31 cellular contexts compared by ENCODE assay signal in genomic region chr16:83199012-83199411, GRCh38.
"Had no signal": no experiment of that assay in that cellular context is flagged by ENCODE, and none has a peak within 500 bp of the region (broad histone marks: within the 10 kb centered on the region; RNA-seq: fewer than 3 reads in every experiment).

No MANE protein-coding gene starts in this region.

- H3K9me3 ChIP-seq: ascending aorta, breast epithelium, esophagus squamous epithelium, gastrocnemius medialis, heart right ventricle had no signal

- ATAC-seq: activated CD4-positive, alpha-beta T cell treated with anti-CD3 and anti-CD28 coated beads for 36 hours; activated naive CD4-positive, alpha-beta T cell treated with anti-CD3 and anti-CD28 coated beads, Interleukin-2, amount 50 U/mL, for 72 hours; activated T-cell treated with anti-CD3 and anti-CD28 coated beads, Interleukin-2, amount 50 U/mL, for 72 hours; effector memory CD8-positive, alpha-beta T cell; foreskin keratinocyte; gastrocnemius medialis; heart right ventricle; T-helper 17 cell had no signal

- H3K4me3 Mint-ChIP-seq: activated CD4-positive, alpha-beta memory T cell treated with anti-CD3 and anti-CD28 coated beads, Interleukin-2, amount 10 ng/mL, durations not matched to agents 7 days and 5 days; activated CD4-positive, alpha-beta T cell treated with anti-CD3 and anti-CD28 coated beads for 36 hours; activated CD4-positive, alpha-beta T cell treated with anti-CD3 and anti-CD28 coated beads, Interleukin-2, amount 10 ng/mL, durations not matched to agents 24 days and 14 days; activated naive CD4-positive, alpha-beta T cell treated with anti-CD3 and anti-CD28 coated beads, Interleukin-2, amount 10 ng/mL, durations not matched to agents 7 days and 5 days; activated naive CD8-positive, alpha-beta T cell treated with anti-CD3 and anti-CD28 coated beads, Interleukin-2, amount 10 ng/mL, durations not matched to agents 7 days and 5 days; activated T-cell treated with anti-CD3 and anti-CD28 coated beads, Interleukin-2, amount 50 U/mL, for 24 hours; activated T-cell treated with anti-CD3 and anti-CD28 coated beads, Interleukin-2, amount 50 U/mL, for 72 hours; brain; central memory CD8-positive, alpha-beta T cell; effector memory CD8-positive, alpha-beta T cell; T-helper 17 cell; T-helper 2 cell treated with Interferon-gamma antibody and Interleukin-4, amounts not matched to agents 5 μg/mL and 100 μg/mL, for 36 hours had no signal

- DNase-seq: activated CD4-positive, alpha-beta memory T cell treated with anti-CD3 and anti-CD28 coated beads, Interleukin-2, amount 10 ng/mL, durations not matched to agents 7 days and 5 days; activated CD4-positive, alpha-beta T cell treated with anti-CD3 and anti-CD28 coated beads for 36 hours; activated CD4-positive, alpha-beta T cell treated with anti-CD3 and anti-CD28 coated beads, Interleukin-2, amount 10 ng/mL, durations not matched to agents 24 days and 14 days; activated CD4-positive, CD25-positive, alpha-beta regulatory T cell; activated CD4-positive, CD25-positive, alpha-beta regulatory T cell treated with anti-CD3 and anti-CD28 coated beads, Interleukin-2, amount 50 U/mL, for 72 hours; activated CD8-positive, alpha-beta memory T cell treated with anti-CD3 and anti-CD28 coated beads, Interleukin-2, amount 50 U/mL, for 48 hours; activated gamma-delta T cell; activated naive CD4-positive, alpha-beta T cell; activated naive CD4-positive, alpha-beta T cell treated with anti-CD3 and anti-CD28 coated beads, Interleukin-2, amount 10 ng/mL, durations not matched to agents 7 days and 5 days; activated naive CD8-positive, alpha-beta T cell treated with anti-CD3 and anti-CD28 coated beads, Interleukin-2, amount 10 ng/mL, durations not matched to agents 7 days and 5 days; activated T-cell treated with anti-CD3 and anti-CD28 coated beads for 4 hours; activated T-cell treated with anti-CD3 and anti-CD28 coated beads, Interleukin-2, amount 50 U/mL, for 24 hours; activated T-cell treated with anti-CD3 and anti-CD28 coated beads, Interleukin-2, amount 50 U/mL, for 72 hours; cortex of kidney; dermis blood vessel endothelial cell; effector CD4-positive, alpha-beta T cell; effector memory CD8-positive, alpha-beta T cell; esophagus squamous epithelium; foreskin keratinocyte; gastrocnemius medialis; heart right ventricle; T-helper 1 cell; T-helper 17 cell; T1000 had no signal

- H3K9me3 Mint-ChIP-seq: activated CD4-positive, alpha-beta T cell treated with anti-CD3 and anti-CD28 coated beads, Interleukin-2, amount 10 ng/mL, durations not matched to agents 24 days and 14 days; brain; central memory CD8-positive, alpha-beta T cell; effector memory CD8-positive, alpha-beta T cell; T-helper 2 cell treated with Interferon-gamma antibody and Interleukin-4, amounts not matched to agents 5 μg/mL and 100 μg/mL, for 36 hours had no signal

- H3K4me1 ChIP-seq: ascending aorta, breast epithelium, esophagus squamous epithelium, foreskin keratinocyte, gastrocnemius medialis, heart right ventricle had no signal

- H3K4me1 Mint-ChIP-seq: activated CD4-positive, alpha-beta memory T cell treated with anti-CD3 and anti-CD28 coated beads, Interleukin-2, amount 10 ng/mL, durations not matched to agents 7 days and 5 days; activated CD4-positive, alpha-beta T cell treated with anti-CD3 and anti-CD28 coated beads for 36 hours; activated CD4-positive, alpha-beta T cell treated with anti-CD3 and anti-CD28 coated beads, Interleukin-2, amount 10 ng/mL, durations not matched to agents 24 days and 14 days; activated naive CD4-positive, alpha-beta T cell treated with anti-CD3 and anti-CD28 coated beads, Interleukin-2, amount 10 ng/mL, durations not matched to agents 7 days and 5 days; activated naive CD8-positive, alpha-beta T cell treated with anti-CD3 and anti-CD28 coated beads, Interleukin-2, amount 10 ng/mL, durations not matched to agents 7 days and 5 days; central memory CD8-positive, alpha-beta T cell; T-helper 17 cell had no signal

- H3K4me3 ChIP-seq: ascending aorta, breast epithelium, esophagus squamous epithelium, gastrocnemius medialis, heart right ventricle had no signal

- H3K27ac ChIP-seq: ascending aorta, breast epithelium, epithelial cell of prostate, esophagus squamous epithelium, foreskin keratinocyte, gastrocnemius medialis, heart right ventricle had no signal

- H3K36me3 Mint-ChIP-seq: activated naive CD4-positive, alpha-beta T cell treated with anti-CD3 and anti-CD28 coated beads, Interleukin-2, amount 10 ng/mL, durations not matched to agents 7 days and 5 days; activated naive CD4-positive, alpha-beta T cell treated with anti-CD3 and anti-CD28 coated beads, Interleukin-2, amount 50 U/mL, for 72 hours; activated naive CD8-positive, alpha-beta T cell treated with anti-CD3 and anti-CD28 coated beads, Interleukin-2, amount 10 ng/mL, durations not matched to agents 7 days and 5 days; brain had no signal

- H3K27ac Mint-ChIP-seq: activated CD4-positive, alpha-beta memory T cell treated with anti-CD3 and anti-CD28 coated beads, Interleukin-2, amount 10 ng/mL, durations not matched to agents 7 days and 5 days; activated CD4-positive, alpha-beta T cell treated with anti-CD3 and anti-CD28 coated beads for 36 hours; activated CD4-positive, alpha-beta T cell treated with anti-CD3 and anti-CD28 coated beads, Interleukin-2, amount 10 ng/mL, durations not matched to agents 24 days and 14 days; activated naive CD4-positive, alpha-beta T cell treated with anti-CD3 and anti-CD28 coated beads, Interleukin-2, amount 10 ng/mL, durations not matched to agents 7 days and 5 days; activated naive CD4-positive, alpha-beta T cell treated with anti-CD3 and anti-CD28 coated beads, Interleukin-2, amount 50 U/mL, for 72 hours; activated naive CD8-positive, alpha-beta T cell treated with anti-CD3 and anti-CD28 coated beads, Interleukin-2, amount 10 ng/mL, durations not matched to agents 7 days and 5 days; activated T-cell treated with anti-CD3 and anti-CD28 coated beads, Interleukin-2, amount 50 U/mL, for 24 hours; activated T-cell treated with anti-CD3 and anti-CD28 coated beads, Interleukin-2, amount 50 U/mL, for 72 hours; brain; effector memory CD8-positive, alpha-beta T cell; T-helper 17 cell; T-helper 2 cell treated with Interferon-gamma antibody and Interleukin-4, amounts not matched to agents 5 μg/mL and 100 μg/mL, for 36 hours had no signal

- H3K27me3 ChIP-seq: ascending aorta, breast epithelium, esophagus squamous epithelium, foreskin keratinocyte, gastrocnemius medialis, heart right ventricle had no signal

- H3K27me3 Mint-ChIP-seq: activated CD4-positive, alpha-beta T cell treated with anti-CD3 and anti-CD28 coated beads, Interleukin-2, amount 10 ng/mL, durations not matched to agents 24 days and 14 days; activated naive CD4-positive, alpha-beta T cell treated with anti-CD3 and anti-CD28 coated beads, Interleukin-2, amount 10 ng/mL, durations not matched to agents 7 days and 5 days; activated naive CD8-positive, alpha-beta T cell treated with anti-CD3 and anti-CD28 coated beads, Interleukin-2, amount 10 ng/mL, durations not matched to agents 7 days and 5 days; activated T-cell treated with anti-CD3 and anti-CD28 coated beads, Interleukin-2, amount 50 U/mL, for 24 hours had no signal

- H3K36me3 ChIP-seq: ascending aorta, breast epithelium, esophagus squamous epithelium, gastrocnemius medialis, heart right ventricle had no signal
